Comparison of ENCODE assay signal across 18 cellular contexts in genomic region chr7:107486041-107486440, GRCh38. TPM values are rescaled to one million over a fixed set of nuclear protein-coding genes. Genes with fewer than 3 reads are reported as not detected.
DNase-seq lines count a peak whose midpoint lies in the region; ATAC-seq, FAIRE-seq and TF ChIP-seq lines count a peak whose summit lies in the region.
"Had no signal": no experiment of that assay in that cellular context is flagged by ENCODE, and none has a peak within 500 bp of the region (broad histone marks: within the 10 kb centered on the region; RNA-seq: fewer than 3 reads in every experiment).

No MANE protein-coding gene starts in this region.

- H3K9me3 ChIP-seq in HEK293 (ENCODE audit: control insufficient read depth, insufficient read depth, low read depth, low read length) (no peaks in the 10 kb centered on the region), GM12878 (replicated peaks; ENCODE audit: control insufficient read depth, insufficient read depth, low read length) (no peaks in the 10 kb centered on the region), right lobe of liver (no peaks in the 10 kb centered on the region), MG63 (no peaks in the 10 kb centered on the region)
- H3K9me3 ChIP-seq: Caco-2 had no signal

- no peak overlapping the region for H3K9ac ChIP-seq in GM12878 (ENCODE audit: control insufficient read depth, insufficient read depth, low read length)

- no peak for TF ChIP-seq EP300 in GM12878 (IDR thresholded peaks at IDR 0.05; ENCODE audit: borderline replicate concordance in 1 of 2, control insufficient read depth in 1 of 2, low read depth in 2 of 2, low read length in 2 of 2)

- peaks cover 14% of the 10 kb centered on the region for H3K4me1 Mint-ChIP-seq in activated CD8-positive, alpha-beta memory T cell treated with anti-CD3 and anti-CD28 coated beads, Interleukin-2, amount 10 ng/mL, durations not matched to agents 7 days and 5 days
- peaks cover 17% of the 10 kb centered on the region for H3K4me1 Mint-ChIP-seq in stimulated activated naive CD8-positive, alpha-beta T cell treated with anti-CD3 and anti-CD28 coated beads, Interleukin-15, Interleukin-2, amounts not matched to agents 100 ng/mL and 50 ng/mL, for 24 hours (ENCODE audit: low read depth)

- H3K36me3 Mint-ChIP-seq in activated CD8-positive, alpha-beta memory T cell treated with anti-CD3 and anti-CD28 coated beads, Interleukin-2, amount 10 ng/mL, durations not matched to agents 7 days and 5 days, result peaks cover 10% of the 10 kb centered on the region
- H3K36me3 Mint-ChIP-seq in stimulated activated naive CD8-positive, alpha-beta T cell treated with anti-CD3 and anti-CD28 coated beads, Interleukin-15, Interleukin-2, amounts not matched to agents 100 ng/mL and 50 ng/mL, for 24 hours (ENCODE audit: low read depth), result peaks cover 26% of the 10 kb centered on the region

- peak overlapping the region; percentile 47 for H3K4me3 Mint-ChIP-seq in activated CD8-positive, alpha-beta memory T cell treated with anti-CD3 and anti-CD28 coated beads, Interleukin-2, amount 10 ng/mL, durations not matched to agents 7 days and 5 days
- H3K4me3 Mint-ChIP-seq in stimulated activated naive CD8-positive, alpha-beta T cell treated with anti-CD3 and anti-CD28 coated beads, Interleukin-15, Interleukin-2, amounts not matched to agents 100 ng/mL and 50 ng/mL, for 24 hours, result no peak overlapping the region

- no peak for DNase-seq in activated CD8-positive, alpha-beta memory T cell treated with anti-CD3 and anti-CD28 coated beads, Interleukin-2, amount 10 ng/mL, durations not matched to agents 7 days and 5 days
- no peak for DNase-seq in activated CD8-positive, alpha-beta memory T cell treated with anti-CD3 and anti-CD28 coated beads, Interleukin-2, amount 50 U/mL, for 48 hours
- DNase-seq in GM12878 (ENCODE audit: low read depth, low spot score) (no peak), right lobe of liver (no peak), MG63 (no peak)
- no peak for DNase-seq in stimulated activated CD4-positive, alpha-beta T cell treated with anti-CD3 and anti-CD28 coated beads, Interleukin-12 subunit alpha, Interleukin-12 subunit beta, amount 100 ng/mL, for 4 hours
- DNase-seq: C1 segment of cervical spinal cord, Caco-2, DMS53, HCEC 1CT, NCI-H1092 treated with DMSO at 0.1 percent for 48 hours, NCI-H1694, NCI-H2107, NCI-H226, NCI-H526 had no signal

- ATAC-seq in activated CD8-positive, alpha-beta memory T cell treated with anti-CD3 and anti-CD28 coated beads, Interleukin-2, amount 10 ng/mL, durations not matched to agents 7 days and 5 days, result peak; percentile 74
- ATAC-seq in GM12878 (peak; percentile 63), right lobe of liver (no peak)

- POLR2A ChIA-PET in HEK293 (lab: Yijun Ruan, JAX), result no interaction called here
- POLR2A ChIA-PET in GM12878 (lab: Charles Lee), result interaction anchor here (0.7 kb wide), 1 partner anchor 303 kb away, joined by 4 read pairs; no protein-coding TSS in a partner anchor

- H3K4me1 ChIP-seq in HEK293 (ENCODE audit: control insufficient read depth, insufficient read depth, low read length) (no peaks in the 10 kb centered on the region), GM12878 (ENCODE audit: control insufficient read depth, insufficient read depth, low read length) (no peaks in the 10 kb centered on the region), right lobe of liver (no peaks in the 10 kb centered on the region)
- H3K4me1 ChIP-seq: Caco-2 had no signal

- TF ChIP-seq POLR2A in GM12878 (IDR thresholded peaks at IDR 0.05; ENCODE audit: low read depth, low read length), result no peak
- no peak for TF ChIP-seq POLR2A in right lobe of liver (IDR thresholded peaks at IDR 0.05)

- no peaks in the 10 kb centered on the region for H3K27me3 Mint-ChIP-seq in activated CD8-positive, alpha-beta memory T cell treated with anti-CD3 and anti-CD28 coated beads, Interleukin-2, amount 10 ng/mL, durations not matched to agents 7 days and 5 days
- H3K27me3 Mint-ChIP-seq in stimulated activated naive CD8-positive, alpha-beta T cell treated with anti-CD3 and anti-CD28 coated beads, Interleukin-15, Interleukin-2, amounts not matched to agents 100 ng/mL and 50 ng/mL, for 24 hours, result no peaks in the 10 kb centered on the region

- CTCF ChIA-PET in activated CD8-positive, alpha-beta memory T cell treated with anti-CD3 and anti-CD28 coated beads, Interleukin-2, amount 10 ng/mL, durations not matched to agents 7 days and 5 days (lab: Charles Lee), result no interaction called here
- CTCF ChIA-PET in HEK293 (lab: Yijun Ruan, JAX) (no interaction called here), GM12878 (lab: Yijun Ruan, JAX) (interaction anchor here (0.8 kb wide), 1 partner anchor 23 kb away, joined by 4 read pairs; no protein-coding TSS in a partner anchor)

- H3K36me3 ChIP-seq in HEK293 (ENCODE audit: control insufficient read depth in 2 of 2, insufficient read depth in 1 of 2, low read length in 2 of 2), result no peaks in the 10 kb centered on the region
- no peaks in the 10 kb centered on the region for H3K36me3 ChIP-seq in GM12878 (ENCODE audit: control insufficient read depth in 2 of 2, insufficient read depth in 2 of 2, low read length in 1 of 2)
- no peaks in the 10 kb centered on the region for H3K36me3 ChIP-seq in right lobe of liver
- H3K36me3 ChIP-seq in MG63, result no peaks in the 10 kb centered on the region

- H3K9me3 Mint-ChIP-seq in activated CD8-positive, alpha-beta memory T cell treated with anti-CD3 and anti-CD28 coated beads, Interleukin-2, amount 10 ng/mL, durations not matched to agents 7 days and 5 days (ENCODE audit: low read depth), result peaks cover 2% of the 10 kb centered on the region
- H3K9me3 Mint-ChIP-seq in stimulated activated naive CD8-positive, alpha-beta T cell treated with anti-CD3 and anti-CD28 coated beads, Interleukin-15, Interleukin-2, amounts not matched to agents 100 ng/mL and 50 ng/mL, for 24 hours, result no peaks in the 10 kb centered on the region

- H4K20me1 ChIP-seq in GM12878 (ENCODE audit: control insufficient read depth, insufficient read depth), result no peaks in the 10 kb centered on the region

- H3K27me3 ChIP-seq in GM12878 (replicated peaks in 1 of 2; ENCODE audit: control insufficient read depth in 2 of 2, insufficient read depth in 2 of 2, low read length in 1 of 2) (no peaks in the 10 kb centered on the region), right lobe of liver (no peaks in the 10 kb centered on the region), MG63 (no peaks in the 10 kb centered on the region)

- BruUV-seq in GM12878 (replicated peaks; lab: Mats Ljungman, UMichigan), result no TSS peak

- FAIRE-seq in GM12878 (lab: Jason Lieb, UNC), result no peak
- FAIRE-seq: HTR-8/SVneo had no signal

- in situ Hi-C loops in GM12878 (cut with MboI), result no loop called here

- H3K4me3 ChIP-seq in HEK293 (ENCODE audit: low read depth, low read length) (no peak overlapping the region), GM12878 (no peak overlapping the region), right lobe of liver (no peak overlapping the region), MG63 (no peak overlapping the region)

- no peak for TF ChIP-seq CTCF in HEK293 (tag by site-specific recombination; IDR thresholded peaks at IDR 0.05)
- no peak for TF ChIP-seq CTCF in GM12878 (IDR thresholded peaks at IDR 0.05 in 2 of 3, conservative IDR thresholded peaks at IDR 0.05 in 1 of 3; ENCODE audit: control insufficient read depth in 2 of 3, extremely low read depth in 1 of 3, insufficient read depth in 1 of 3, low read depth in 3 of 3, low read length in 3 of 3)
- no peak for TF ChIP-seq CTCF in right lobe of liver (IDR thresholded peaks at IDR 0.05)

- H3K27ac ChIP-seq in HEK293 (ENCODE audit: extremely low read depth, low read depth, low read length) (no peak overlapping the region), GM12878 (ENCODE audit: control insufficient read depth, insufficient read depth) (no peak overlapping the region), right lobe of liver (no peak overlapping the region)

- no peak for TF ChIP-seq RAD21 in GM12878 (IDR thresholded peaks at IDR 0.05; ENCODE audit: insufficient read depth, low read depth, low read length)

- intact Hi-C loops in GM12878 (cut with micrococcal nuclease; ENCODE audit: unreplicated experiment), result no loop called here
- intact Hi-C loops in right lobe of liver (cut with DNase I), result no loop called here

- H3K27ac Mint-ChIP-seq in activated CD8-positive, alpha-beta memory T cell treated with anti-CD3 and anti-CD28 coated beads, Interleukin-2, amount 10 ng/mL, durations not matched to agents 7 days and 5 days, result peak overlapping the region; percentile 13
- H3K27ac Mint-ChIP-seq in stimulated activated naive CD8-positive, alpha-beta T cell treated with anti-CD3 and anti-CD28 coated beads, Interleukin-15, Interleukin-2, amounts not matched to agents 100 ng/mL and 50 ng/mL, for 24 hours, result peak overlapping the region; percentile 43

- 75% methylated on average over 3 of the region's 3 CpGs for WGBS in GM12878 (ENCODE audit: insufficient coverage, insufficient replicate concordance, low lambda C conversion rate, missing lambda C conversion rate)
- WGBS in right lobe of liver (ENCODE audit: insufficient coverage, low coverage, low lambda C conversion rate, missing lambda C conversion rate), result 81% methylated on average over 3 of the region's 3 CpGs

- no peak overlapping the region for H2AFZ ChIP-seq in GM12878 (ENCODE audit: control insufficient read depth, low read depth, low read length)

- RAD21 ChIA-PET in GM12878 (lab: Charles Lee; ENCODE audit: unreplicated experiment), result no interaction called here

- SMC1A ChIA-PET in GM12878 (lab: Charles Lee; ENCODE audit: uncharacterized antibody, unreplicated experiment), result interaction anchor here (0.7 kb wide), 1 partner anchor 31 kb away, joined by 4 read pairs; no protein-coding TSS in a partner anchor

- no peaks in the 10 kb centered on the region for H3K79me2 ChIP-seq in GM12878 (ENCODE audit: control insufficient read depth, insufficient read depth, low read length)

- H3K4me2 ChIP-seq in GM12878 (ENCODE audit: control insufficient read depth, insufficient read depth), result no peak overlapping the region

RNA-seq across cellular contexts. Expression of gene GPR22, which starts 16.2 kb away (rescaled TPM):
- not detected for total RNA-seq in activated CD8-positive, alpha-beta memory T cell treated with anti-CD3 and anti-CD28 coated beads, Interleukin-2, amount 10 ng/mL, durations not matched to agents 7 days and 5 days
- total RNA-seq in GM12878 (2013; cell fraction: nucleolus; rRNA removed), result not detected in 2 replicates
- total RNA-seq in GM12878 (2014; rRNA removed), result not detected in 2 replicates
- total RNA-seq in GM12878 (2014; rRNA removed; fragmentation: Illumina TruSeq; extraction: Trizol), result not detected in 2 replicates
- not detected in 2 replicates for total RNA-seq in GM12878 (2021)
- polyA plus RNA-seq in GM12878 (2011; ENCODE audit: low read depth), result not detected
- polyA plus RNA-seq in GM12878 (2011; rRNA removed), result not detected in 2 replicates
- polyA plus RNA-seq in GM12878 (2011; cell fraction: cytosol; rRNA removed), result not detected in 2 replicates
- polyA plus RNA-seq in GM12878 (2011; cell fraction: nucleus; rRNA removed), result not detected in 2 replicates
- not detected in 2 replicates for polyA plus RNA-seq in GM12878 (2012)
- not detected in 2 replicates for polyA plus RNA-seq in GM12878 (2014; fragmentation: Illumina TruSeq; extraction: Trizol)
- under 1 TPM; 0.11 to 0.71 TPM for polyA plus RNA-seq in GM12878 (2014; fragmentation: Nextera tagmentation; extraction: Ambion mirVana)
- polyA plus RNA-seq in GM12878 (2014; rRNA removed), result not detected in 2 replicates
- under 1 TPM; 0.44 to 0.50 TPM for polyA plus RNA-seq in GM12878 (2016; fragmentation: Nextera tagmentation; extraction: Ambion mirVana)
- polyA minus RNA-seq in GM12878 (2011; rRNA and poly(A)+ RNA removed), result not detected in 2 replicates
- not detected in 2 replicates for polyA minus RNA-seq in GM12878 (2011; cell fraction: cytosol; rRNA and poly(A)+ RNA removed)
- not detected in 2 replicates for polyA minus RNA-seq in GM12878 (2011; cell fraction: nucleus; rRNA and poly(A)+ RNA removed)
- not detected for total RNA-seq in right lobe of liver
- not detected in 2 replicates for total RNA-seq in MG63 (2014; rRNA removed; shearing (Covaris generic); ENCODE audit: low replicate concordance)
- total RNA-seq: Caco-2 had no signal

Comparison
In these comparisons a context has a peak if more than half of its experiments do, and no peak if none do; other contexts are left out.
1. ATAC-seq: peak in activated CD8-positive, alpha-beta memory T cell treated with anti-CD3 and anti-CD28 coated beads, Interleukin-2, amount 10 ng/mL, durations not matched to agents 7 days and 5 days (single experiment) and GM12878 (single experiment); none in right lobe of liver (0 of 4).